Comparison of ENCODE assay signal across 13 cellular contexts in genomic region chr2:196162586-196163180, GRCh38. TPM values are rescaled to one million over a fixed set of nuclear protein-coding genes. Genes with fewer than 3 reads are reported as not detected.
A peak's percentile ranks its signal among the peaks of the same experiment; 100 is the strongest.
DNase-seq lines count a peak whose midpoint lies in the region; ATAC-seq and TF ChIP-seq lines count a peak whose summit lies in the region.
"Had no signal": no experiment of that assay in that cellular context is flagged by ENCODE, and none has a peak within 500 bp of the region (broad histone marks: within the 10 kb centered on the region; RNA-seq: fewer than 3 reads in every experiment).

No MANE protein-coding gene starts in this region.

- peaks cover 69% of the 10 kb centered on the region for H3K36me3 Mint-ChIP-seq in activated naive CD4-positive, alpha-beta T cell treated with anti-CD3 and anti-CD28 coated beads for 36 hours (ENCODE audit: low read depth)

- H3K9me3 Mint-ChIP-seq in activated naive CD4-positive, alpha-beta T cell treated with anti-CD3 and anti-CD28 coated beads for 36 hours, result no peaks in the 10 kb centered on the region

- H3K27ac ChIP-seq in duodenal mucosa (ENCODE audit: low read depth, low read length) (peak overlapping the region; percentile 24), thymus (ENCODE audit: low read depth) (peak overlapping the region; percentile 77)
- H3K27ac ChIP-seq: suprapubic skin had no signal

- TF ChIP-seq POLR2A in NB4 (IDR thresholded peaks at IDR 0.05; ENCODE audit: extremely low read depth, insufficient read length), result no peak

- H3K9me3 ChIP-seq in duodenal mucosa (ENCODE audit: control insufficient read depth in 1 of 2, low read length in 2 of 2) (no peaks in the 10 kb centered on the region), thymus (ENCODE audit: control insufficient read depth) (no peaks in the 10 kb centered on the region)
- H3K9me3 ChIP-seq: left lung, suprapubic skin had no signal

- CTCF ChIA-PET in activated naive CD4-positive, alpha-beta T cell treated with anti-CD3 and anti-CD28 coated beads for 36 hours (lab: Charles Lee), result interaction anchor here (0.5 to 2.4 kb wide), 16 partner anchors 8 to 255 kb away, joined by 3 to 10 read pairs (median 3); partner anchors contain the start of gene STK17B

- TF ChIP-seq CTCF in NB4 (IDR thresholded peaks at IDR 0.05; ENCODE audit: low read depth, low read length), result no peak

- no peak for ATAC-seq in left ventricle myocardium superior
- ATAC-seq: left lung had no signal

- H3K4me1 ChIP-seq in duodenal mucosa (ENCODE audit: control insufficient read depth in 1 of 2, insufficient read depth in 2 of 2, low read length in 2 of 2), result peaks cover 0 to 11% of the 10 kb centered on the region in 2 donors
- peaks cover 11% of the 10 kb centered on the region for H3K4me1 ChIP-seq in thymus (ENCODE audit: control insufficient read depth, insufficient read depth, low read length)

- WGBS in thymus, result 86% methylated on average over 6 of the region's 6 CpGs

- peak overlapping the region; percentile 96 for H3K27ac Mint-ChIP-seq in activated naive CD4-positive, alpha-beta T cell treated with anti-CD3 and anti-CD28 coated beads for 36 hours

- H3K27me3 Mint-ChIP-seq in activated naive CD4-positive, alpha-beta T cell treated with anti-CD3 and anti-CD28 coated beads for 36 hours (ENCODE audit: low read depth), result no peaks in the 10 kb centered on the region

- H3K9ac ChIP-seq in duodenal mucosa (ENCODE audit: low read depth in 1 of 2, low read length in 2 of 2), result no peak overlapping the region

- peak; percentile 38 for DNase-seq in activated naive CD4-positive, alpha-beta T cell treated with anti-CD3 and anti-CD28 coated beads for 36 hours
- no peak for DNase-seq in activated naive CD4-positive, alpha-beta T cell treated with anti-CD3 and anti-CD28 coated beads, Interleukin-2, amount 50 U/mL, for 16 hours
- DNase-seq in NB4 (ENCODE audit: low read depth) (peak; percentile 50), NK-92 (lab: John Stamatoyannopoulos, UW; ENCODE audit: unreplicated experiment) (no peak), left ventricle myocardium superior (no peak), foreskin melanocyte (no peak)
- DNase-seq: GOT3; left lung; NCI-H345; stimulated activated CD4-positive, alpha-beta T cell treated with anti-CD3 and anti-CD28 coated beads, Interleukin-4, amount 100 ng/mL, for 4 hours had no signal

- intact Hi-C loops in activated naive CD4-positive, alpha-beta T cell treated with anti-CD3 and anti-CD28 coated beads for 36 hours (cut with micrococcal nuclease), result loop anchor here (5.0 kb wide), 2 partner anchors 765 to 825 kb away; partner anchors contain the start of gene PGAP1
- intact Hi-C loops in left ventricle myocardium superior (cut with micrococcal nuclease), result no loop called here

- H3K4me1 Mint-ChIP-seq in activated naive CD4-positive, alpha-beta T cell treated with anti-CD3 and anti-CD28 coated beads for 36 hours (ENCODE audit: low read depth), result peaks cover 58% of the 10 kb centered on the region

- peak overlapping the region; percentile 19 for H3K4me3 ChIP-seq in NB4 (ENCODE audit: low read depth, low read length)
- no peak overlapping the region for H3K4me3 ChIP-seq in duodenal mucosa (ENCODE audit: low read depth in 1 of 2, low read length in 2 of 2)
- H3K4me3 ChIP-seq in thymus (ENCODE audit: low read length), result no peak overlapping the region
- H3K4me3 ChIP-seq: left lung, suprapubic skin had no signal

- H3K4me3 Mint-ChIP-seq in activated naive CD4-positive, alpha-beta T cell treated with anti-CD3 and anti-CD28 coated beads for 36 hours, result peak overlapping the region; percentile 73

- H3K36me3 ChIP-seq in duodenal mucosa (ENCODE audit: control insufficient read depth in 1 of 2, insufficient read depth in 2 of 2, low read length in 2 of 2), result peaks cover 0 to 22% of the 10 kb centered on the region in 2 donors
- H3K36me3 ChIP-seq in thymus (ENCODE audit: control insufficient read depth, insufficient read depth), result peaks cover 5% of the 10 kb centered on the region

- no peaks in the 10 kb centered on the region for H3K27me3 ChIP-seq in duodenal mucosa (ENCODE audit: control insufficient read depth in 1 of 2, insufficient read depth in 2 of 2, low read length in 2 of 2)
- no peaks in the 10 kb centered on the region for H3K27me3 ChIP-seq in thymus (ENCODE audit: control insufficient read depth, insufficient read depth)
- H3K27me3 ChIP-seq: left lung, suprapubic skin had no signal

RNA-seq across cellular contexts. Expression of gene STK17B, which starts 8.7 kb away (rescaled TPM):
- total RNA-seq in activated naive CD4-positive, alpha-beta T cell treated with anti-CD3 and anti-CD28 coated beads for 36 hours, result 100 to 1,000 TPM; 141 to 143 TPM
- 59.5 TPM for polyA plus RNA-seq in thymus
- 7.2 TPM for total RNA-seq in left ventricle myocardium superior

Comparison
In these comparisons a context has a peak if more than half of its experiments do, and no peak if none do; other contexts are left out.
1. DNase-seq: peak in activated naive CD4-positive, alpha-beta T cell treated with anti-CD3 and anti-CD28 coated beads for 36 hours (single experiment) and NB4 (single experiment); none in activated naive CD4-positive, alpha-beta T cell treated with anti-CD3 and anti-CD28 coated beads, Interleukin-2, amount 50 U/mL, for 16 hours (single experiment), NK-92 (single experiment), left ventricle myocardium superior (single experiment) and foreskin melanocyte (single experiment).
2. RNA of gene STK17B, which starts 8.7 kb away (total RNA-seq): 141 to 143 TPM in activated naive CD4-positive, alpha-beta T cell treated with anti-CD3 and anti-CD28 coated beads for 36 hours; 7.2 TPM in left ventricle myocardium superior (single experiment); every median in the first group is over 10 times any median in the second.